Comparison of ENCODE assay signal across 21 cellular contexts in genomic region chr12:33437598-33437997, GRCh38. TPM values are rescaled to one million over a fixed set of nuclear protein-coding genes. Genes with fewer than 3 reads are reported as not detected.
"Had no signal": no experiment of that assay in that cellular context is flagged by ENCODE, and none has a peak within 500 bp of the region (broad histone marks: within the 10 kb centered on the region; RNA-seq: fewer than 3 reads in every experiment).

No MANE protein-coding gene starts in this region.

- H3K9me3 Mint-ChIP-seq: activated naive CD4-positive, alpha-beta T cell treated with anti-CD3 and anti-CD28 coated beads, Interleukin-2, amount 50 U/mL, for 72 hours; activated T-cell treated with anti-CD3 and anti-CD28 coated beads, Interleukin-2, amount 50 U/mL, for 24 hours; stimulated activated memory B cell treated with anti-CD40 and anti-IgM and Interleukin-4, amounts not matched to agents 10 μg/mL and 1 μg/mL and 100 μg/mL, for 72 hours had no signal

- H3K4me3 ChIP-seq: spleen had no signal

- H3K4me3 Mint-ChIP-seq: activated CD8-positive, alpha-beta memory T cell treated with anti-CD3 and anti-CD28 coated beads, Interleukin-2, amount 10 ng/mL, durations not matched to agents 7 days and 5 days; activated T-cell treated with anti-CD3 and anti-CD28 coated beads, Interleukin-2, amount 50 U/mL, for 24 hours; natural killer cell treated with Interleukin-12 subunit alpha and Interleukin-12 subunit beta and Interleukin-15 and Interleukin-18, amount 100 ng/mL, for 72 hours; stimulated activated memory B cell treated with anti-CD40 and anti-IgM and Interleukin-4, amounts not matched to agents 10 μg/mL and 1 μg/mL and 100 μg/mL, for 72 hours had no signal

- H3K4me1 ChIP-seq: parathyroid adenoma had no signal

- H3K79me2 ChIP-seq: parathyroid adenoma had no signal

- H2AFZ ChIP-seq: parathyroid adenoma had no signal

- H3K9ac ChIP-seq: parathyroid adenoma had no signal

- DNase-seq: activated CD4-positive, alpha-beta T cell treated with anti-CD3 and anti-CD28 coated beads, Interleukin-2, amount 50 U/mL, for 48 hours; activated CD4-positive, CD25-positive, alpha-beta regulatory T cell treated with anti-CD3 and anti-CD28 coated beads, Interleukin-2, amount 50 U/mL, for 72 hours; activated CD8-positive, alpha-beta memory T cell treated with anti-CD3 and anti-CD28 coated beads, Interleukin-2, amount 10 ng/mL, durations not matched to agents 7 days and 5 days; activated effector memory CD4-positive, alpha-beta T cell treated with anti-CD3 and anti-CD28 coated beads, Interleukin-2, amount 50 U/mL, for 16 hours; activated T-cell treated with anti-CD3 and anti-CD28 coated beads, Interleukin-2, amount 50 U/mL, for 24 hours; amniotic stem cell; brain microvascular endothelial cell; right cardiac atrium; spleen; stimulated activated CD4-positive, alpha-beta T cell treated with anti-CD3 and anti-CD28 coated beads, Interleukin-1b, Interleukin-23, amount 100 ng/mL, for 48 hours; trophoblast cell had no signal

- H3K9me3 ChIP-seq: esophagus muscularis mucosa, spleen had no signal

- H3K36me3 ChIP-seq: brain microvascular endothelial cell, esophagus muscularis mucosa, spleen had no signal

- ATAC-seq: activated CD8-positive, alpha-beta memory T cell treated with anti-CD3 and anti-CD28 coated beads, Interleukin-2, amount 10 ng/mL, durations not matched to agents 7 days and 5 days; activated naive CD4-positive, alpha-beta T cell treated with anti-CD3 and anti-CD28 coated beads, Interleukin-2, amount 50 U/mL, for 72 hours; left lobe of liver; natural killer cell treated with Interleukin-12 subunit alpha and Interleukin-12 subunit beta and Interleukin-15 and Interleukin-18, amount 100 ng/mL, for 72 hours; right cardiac atrium; stimulated activated memory B cell treated with anti-CD40 and anti-IgM and Interleukin-4, amounts not matched to agents 10 μg/mL and 1 μg/mL and 100 μg/mL, for 72 hours had no signal

- H3K27ac ChIP-seq: brain microvascular endothelial cell, esophagus muscularis mucosa, parathyroid adenoma, spleen had no signal

- FAIRE-seq: islet of Langerhans had no signal

- H3K4me1 Mint-ChIP-seq: stimulated activated memory B cell treated with anti-CD40 and anti-IgM and Interleukin-4, amounts not matched to agents 10 μg/mL and 1 μg/mL and 100 μg/mL, for 72 hours had no signal

- H3K27ac Mint-ChIP-seq: activated CD8-positive, alpha-beta memory T cell treated with anti-CD3 and anti-CD28 coated beads, Interleukin-2, amount 10 ng/mL, durations not matched to agents 7 days and 5 days; activated naive CD4-positive, alpha-beta T cell treated with anti-CD3 and anti-CD28 coated beads, Interleukin-2, amount 50 U/mL, for 72 hours; activated T-cell treated with anti-CD3 and anti-CD28 coated beads, Interleukin-2, amount 50 U/mL, for 24 hours; natural killer cell treated with Interleukin-12 subunit alpha and Interleukin-12 subunit beta and Interleukin-15 and Interleukin-18, amount 100 ng/mL, for 72 hours; stimulated activated memory B cell treated with anti-CD40 and anti-IgM and Interleukin-4, amounts not matched to agents 10 μg/mL and 1 μg/mL and 100 μg/mL, for 72 hours had no signal

- H3K36me3 Mint-ChIP-seq: stimulated activated memory B cell treated with anti-CD40 and anti-IgM and Interleukin-4, amounts not matched to agents 10 μg/mL and 1 μg/mL and 100 μg/mL, for 72 hours had no signal

RNA-seq across cellular contexts. Expression of gene SYT10, which starts 2.0 kb away (rescaled TPM):
- total RNA-seq: activated CD8-positive, alpha-beta memory T cell treated with anti-CD3 and anti-CD28 coated beads, Interleukin-2, amount 10 ng/mL, durations not matched to agents 7 days and 5 days; activated naive CD4-positive, alpha-beta T cell treated with anti-CD3 and anti-CD28 coated beads, Interleukin-2, amount 50 U/mL, for 72 hours; fibroblast of villous mesenchyme; natural killer cell treated with Interleukin-12 subunit alpha and Interleukin-12 subunit beta and Interleukin-15 and Interleukin-18, amount 100 ng/mL, for 72 hours; spleen; subcutaneous adipose tissue; T-helper 2 cell treated with Interferon-gamma antibody and Interleukin-4, amounts not matched to agents 100 ng/mL and 5 ng/mL, for 36 hours had no signal
